ENCODE assay signal across 21 cellular contexts in genomic region chr11:61885784-61886580, GRCh38. TPM values are rescaled to one million over a fixed set of nuclear protein-coding genes. Genes with fewer than 3 reads are reported as not detected.
DNase-seq lines count a peak whose midpoint lies in the region; ATAC-seq, FAIRE-seq and TF ChIP-seq lines count a peak whose summit lies in the region.
"Had no signal": no experiment of that assay in that cellular context is flagged by ENCODE, and none has a peak within 500 bp of the region (broad histone marks: within the 10 kb centered on the region; RNA-seq: fewer than 3 reads in every experiment).

No MANE protein-coding gene starts in this region.

- TF ChIP-seq CTCF in HepG2 (CRISPR knock-in tag; IDR thresholded peaks at IDR 0.05), result no peak
- TF ChIP-seq CTCF in right lobe of liver (IDR thresholded peaks at IDR 0.05), result no peak
- TF ChIP-seq CTCF in K562 (IDR thresholded peaks at IDR 0.05 in 2 of 3, conservative IDR thresholded peaks at IDR 0.05 in 1 of 3; ENCODE audit: insufficient read depth in 2 of 3, low read depth in 1 of 3, low read length in 3 of 3), result no peak
- TF ChIP-seq CTCF in WERI-Rb-1 (IDR thresholded peaks at IDR 0.05; ENCODE audit: low read depth, low read length), result no peak

- no peak for TF ChIP-seq POLR2A in HepG2 (IDR thresholded peaks at IDR 0.05; ENCODE audit: insufficient read depth in 1 of 2, low read depth in 2 of 2, low read length in 2 of 2)
- TF ChIP-seq POLR2A in right lobe of liver (IDR thresholded peaks at IDR 0.05), result no peak
- TF ChIP-seq POLR2A in K562 (conservative IDR thresholded peaks at IDR 0.05), result no peak

- H3K4ac ChIP-seq in trophoblast cell (ENCODE audit: low read depth, low read length), result no peak overlapping the region

- H3K9me1 ChIP-seq in K562 (ENCODE audit: control insufficient read depth, insufficient read depth, low read length), result peaks cover 7% of the 10 kb centered on the region

- peak overlapping the region; percentile 41 for H4K91ac ChIP-seq in trophoblast cell (ENCODE audit: low read depth, low read length)

- H3K23ac ChIP-seq in trophoblast cell (ENCODE audit: low read length), result no peak overlapping the region

- no peak for TF ChIP-seq RAD21 in HepG2 (CRISPR knock-in tag; IDR thresholded peaks at IDR 0.05)
- no peak for TF ChIP-seq RAD21 in K562 (CRISPR knock-in tag; conservative IDR thresholded peaks at IDR 0.05 in 1 of 2, IDR thresholded peaks at IDR 0.05 in 1 of 2)

- CTCF ChIA-PET in HepG2 (lab: Yijun Ruan, JAX; ENCODE audit: low intra/inter-chr PET ratio, low total read pairs), result no interaction called here
- CTCF ChIA-PET in K562 (lab: Yijun Ruan, JAX; ENCODE audit: low intra/inter-chr PET ratio), result no interaction called here

- H3K79me2 ChIP-seq in HepG2 (ENCODE audit: insufficient read depth, low read length), result no peaks in the 10 kb centered on the region
- H3K79me2 ChIP-seq in K562 (ENCODE audit: control insufficient read depth, insufficient read depth, low read length), result peaks cover 57% of the 10 kb centered on the region
- H3K79me2 ChIP-seq in trophoblast cell (ENCODE audit: control insufficient read depth, insufficient read depth, low read length, poor library complexity), result peaks cover 3% of the 10 kb centered on the region

- H3K4me1 ChIP-seq in HepG2 (ENCODE audit: insufficient read depth, low read length) (peaks cover 13% of the 10 kb centered on the region), right lobe of liver (peaks cover 0 to 8% (median 2%) of the 10 kb centered on the region in 4 donors), K562 (replicated peaks in 1 of 2; ENCODE audit: control insufficient read depth in 2 of 2, insufficient read depth in 2 of 2, low read length in 2 of 2) (peaks cover 33 to 58% of the 10 kb centered on the region in 2 experiments), trophoblast cell (ENCODE audit: control insufficient read depth in 1 of 2, insufficient read depth in 2 of 2, low read length in 2 of 2) (peaks cover 10 to 18% of the 10 kb centered on the region in 2 experiments)

- no peak overlapping the region for H3K27ac ChIP-seq in HepG2 (ENCODE audit: extremely low read length, insufficient read depth, low read length)
- H3K27ac ChIP-seq in right lobe of liver, result no peak overlapping the region
- H3K27ac ChIP-seq in K562 (ENCODE audit: extremely low read depth, low read depth, low read length), result no peak overlapping the region
- H3K27ac ChIP-seq in trophoblast cell (ENCODE audit: low read depth, low read length), result no peak overlapping the region
- H3K27ac ChIP-seq in WERI-Rb-1, result no peak overlapping the region

- peak overlapping the region; percentile 12 for H3K14ac ChIP-seq in trophoblast cell (ENCODE audit: low read length)

- BruUV-seq in HepG2 (replicated peaks; lab: Mats Ljungman, UMichigan) (no TSS peak), K562 (replicated peaks; lab: Mats Ljungman, UMichigan) (no TSS peak)

- DNase-seq in HepG2 (ENCODE audit: low spot score), result no peak
- DNase-seq in right lobe of liver, result no peak
- no peak for DNase-seq in K562 (ENCODE audit: extremely low read depth in 1 of 4, low spot score in 3 of 4)
- peak; percentile 88 to 89 for DNase-seq in trophoblast cell
- no peak for DNase-seq in stimulated activated naive CD8-positive, alpha-beta T cell treated with anti-CD3 and anti-CD28 coated beads, Interleukin-15, Interleukin-2, amounts not matched to agents 100 U/mL and 50 U/mL, for 24 hours
- DNase-seq in WERI-Rb-1, result no peak
- no peak for DNase-seq in RCC 7860 (ENCODE audit: low spot score)
- no peak for DNase-seq in stimulated activated CD8-positive, alpha-beta memory T cell treated with anti-CD3 and anti-CD28 coated beads, Interleukin-4, amount 100 ng/mL, for 48 hours
- DNase-seq: CD4-positive, alpha-beta T cell; COR-L47; HFFc6; NCI-H1048; NCI-H1417 treated with DMSO at 0.1 percent for 48 hours; NCI-H748 treated with DMSO at 0.1 percent for 48 hours; SHP77 had no signal

- no peak overlapping the region for H3K9ac ChIP-seq in HepG2 (ENCODE audit: insufficient read depth, low read depth, low read length)
- H3K9ac ChIP-seq in K562 (ENCODE audit: insufficient read depth in 1 of 2, low read depth in 2 of 2, low read length in 2 of 2), result peak overlapping the region in 1 of 2 experiments; percentile 85; a peak in 2 of 4 replicates
- H3K9ac ChIP-seq in trophoblast cell (ENCODE audit: low read length), result no peak overlapping the region
- H3K9ac ChIP-seq: BLaER1 treated with 17β-estradiol and CSF1 and Interleukin-3, amounts not matched to agents 10 nM and 100 nM had no signal

- H2BK120ac ChIP-seq in trophoblast cell (ENCODE audit: insufficient read depth, low read length, poor library complexity), result no peak overlapping the region

- H4K8ac ChIP-seq in trophoblast cell (ENCODE audit: low read depth, low read length), result no peak overlapping the region

- H3K18ac ChIP-seq in trophoblast cell (ENCODE audit: low read length), result no peak overlapping the region

- no peak for TF ChIP-seq EP300 in HepG2 (IDR thresholded peaks at IDR 0.05; ENCODE audit: low read depth in 2 of 2, low read length in 2 of 2)
- no peak for TF ChIP-seq EP300 in HepG2 (CRISPR knock-in tag; IDR thresholded peaks at IDR 0.05; ENCODE audit: borderline replicate concordance)
- no peak for TF ChIP-seq EP300 in K562 (IDR thresholded peaks at IDR 0.05; ENCODE audit: low read length)

- no peak overlapping the region for H3K4me3 ChIP-seq in HepG2 (replicated peaks in 1 of 3; ENCODE audit: insufficient read depth in 1 of 3, low read depth in 2 of 3, low read length in 3 of 3)
- no peak overlapping the region for H3K4me3 ChIP-seq in right lobe of liver
- no peak overlapping the region for H3K4me3 ChIP-seq in K562
- H3K4me3 ChIP-seq in trophoblast cell (ENCODE audit: low read depth, low read length), result no peak overlapping the region
- no peak overlapping the region for H3K4me3 ChIP-seq in WERI-Rb-1 (ENCODE audit: low read depth, low read length)
- H3K4me3 ChIP-seq: BLaER1 treated with 17β-estradiol and CSF1 and Interleukin-3, amounts not matched to agents 10 nM and 100 nM; GM23338; HAP-1 had no signal

- POLR2A ChIA-PET in HepG2 (lab: Yijun Ruan, JAX) (no interaction called here), K562 (lab: Yijun Ruan, JAX) (interaction anchor here (1.6 kb wide), 1 partner anchor 88 kb away, joined by 4 read pairs; no protein-coding TSS in a partner anchor)

- H3K27me3 ChIP-seq in HepG2 (ENCODE audit: control insufficient read depth in 1 of 2, insufficient read depth in 2 of 2, low read length in 2 of 2) (no peaks in the 10 kb centered on the region), right lobe of liver (no peaks in the 10 kb centered on the region), K562 (ENCODE audit: control insufficient read depth in 2 of 2, insufficient read depth in 2 of 2, low read length in 2 of 2) (no peaks in the 10 kb centered on the region), trophoblast cell (ENCODE audit: insufficient read depth, low read length) (no peaks in the 10 kb centered on the region), WERI-Rb-1 (ENCODE audit: insufficient read depth, low read depth, severe bottlenecking) (no peaks in the 10 kb centered on the region)
- H3K27me3 ChIP-seq: BLaER1 treated with 17β-estradiol and CSF1 and Interleukin-3, amounts not matched to agents 10 nM and 100 nM had no signal

- H3K9me3 ChIP-seq in HepG2 (ENCODE audit: low read length) (no peaks in the 10 kb centered on the region), right lobe of liver (no peaks in the 10 kb centered on the region), K562 (replicated peaks; ENCODE audit: control insufficient read depth, insufficient read depth, low read depth, low read length) (no peaks in the 10 kb centered on the region), trophoblast cell (ENCODE audit: insufficient read depth, low read depth, low read length) (peaks cover 4% of the 10 kb centered on the region), WERI-Rb-1 (ENCODE audit: severe bottlenecking) (no peaks in the 10 kb centered on the region)
- H3K9me3 ChIP-seq: HAP-1 had no signal

- ATAC-seq in HepG2, result no peak
- no peak for ATAC-seq in right lobe of liver
- ATAC-seq in K562, result no peak
- ATAC-seq in stimulated activated naive CD8-positive, alpha-beta T cell treated with anti-CD3 and anti-CD28 coated beads, Interleukin-15, Interleukin-2, amounts not matched to agents 100 U/mL and 50 U/mL, for 24 hours, result no peak

- no peaks in the 10 kb centered on the region for H3K36me3 ChIP-seq in HepG2 (replicated peaks in 1 of 2; ENCODE audit: control insufficient read depth in 1 of 2, insufficient read depth in 2 of 2, low read length in 2 of 2)
- no peaks in the 10 kb centered on the region for H3K36me3 ChIP-seq in right lobe of liver
- peaks cover 7% of the 10 kb centered on the region; the same call in 2 of the 3 replicates for H3K36me3 ChIP-seq in K562 (ENCODE audit: control insufficient read depth, insufficient read depth, low read length)
- H3K36me3 ChIP-seq in trophoblast cell (ENCODE audit: control insufficient read depth in 1 of 2, insufficient read depth in 2 of 2, low read length in 2 of 2), result no peaks in the 10 kb centered on the region
- no peaks in the 10 kb centered on the region for H3K36me3 ChIP-seq in WERI-Rb-1
- H3K36me3 ChIP-seq: HAP-1 had no signal

- peak overlapping the region; percentile 27 for H2BK12ac ChIP-seq in trophoblast cell (ENCODE audit: low read length)

- no peaks in the 10 kb centered on the region for H4K20me1 ChIP-seq in HepG2 (ENCODE audit: insufficient read depth, low read length)
- H4K20me1 ChIP-seq in K562 (replicated peaks; ENCODE audit: control insufficient read depth, insufficient read depth, low read length), result 0 out of 2 replicates have a peak, but pooled peaks cover 7% of the 10 kb centered on the region

- no peak overlapping the region for H4K12ac ChIP-seq in trophoblast cell (ENCODE audit: low read depth, low read length)

- in situ Hi-C loops in HepG2 (cut with HindIII; ENCODE audit: extremely low pct_ligation_motif_present, low pct_unique_long_range_greater_than_20kb), result no loop called here
- in situ Hi-C loops in K562 (cut with MboI), result no loop called here

- H3K4me2 ChIP-seq in HepG2 (ENCODE audit: low read depth, low read length) (no peak overlapping the region), K562 (ENCODE audit: insufficient read depth, low read length) (no peak overlapping the region), trophoblast cell (ENCODE audit: low read length) (no peak overlapping the region)
- H3K4me2 ChIP-seq: GM23338 had no signal

- intact Hi-C loops in HepG2 (cut with micrococcal nuclease; ENCODE audit: unreplicated experiment), result no loop called here
- intact Hi-C loops in right lobe of liver (cut with DNase I), result loop anchor here in 1 of 2 donors (10.0 kb wide), 1 partner anchor 81 kb away; no protein-coding TSS in a partner anchor
- intact Hi-C loops in K562 (cut with micrococcal nuclease), result no loop called here

- H2AK5ac ChIP-seq in trophoblast cell (ENCODE audit: low read length), result no peak overlapping the region

- H3K79me1 ChIP-seq in trophoblast cell (ENCODE audit: low read length), result peaks cover 7% of the 10 kb centered on the region

- WGBS in HepG2 (ENCODE audit: low lambda C conversion rate), result 100% methylated on average over 6 of the region's 13 CpGs
- WGBS in right lobe of liver (ENCODE audit: insufficient coverage, low coverage, low lambda C conversion rate, missing lambda C conversion rate), result no CpG with 5 or more reads among the region's 13 CpGs
- 91% methylated on average over 13 of the region's 13 CpGs for WGBS in K562 (ENCODE audit: insufficient coverage, low coverage, missing lambda C conversion rate)
- WGBS in trophoblast cell (ENCODE audit: extremely low coverage, insufficient coverage, insufficient read length), result no CpG with 5 or more reads among the region's 13 CpGs

- FAIRE-seq in HepG2 (lab: Jason Lieb, UNC), result no peak
- FAIRE-seq in K562 (lab: Jason Lieb, UNC), result no peak
- no peak for FAIRE-seq in RCC 7860 (lab: Jason Lieb, UNC)
- FAIRE-seq: A204.1, G401.6 had no signal

- no peak overlapping the region for H2BK5ac ChIP-seq in trophoblast cell (ENCODE audit: low read depth, low read length, poor library complexity)

- H2AFZ ChIP-seq in HepG2 (ENCODE audit: low read length) (no peak overlapping the region), K562 (ENCODE audit: low read depth, low read length) (no peak overlapping the region), trophoblast cell (ENCODE audit: insufficient read depth, low read length, poor library complexity) (no peak overlapping the region)
- H2AFZ ChIP-seq: GM23338 had no signal

RNA-seq across cellular contexts. Expression of gene FADS3, which starts 5.4 kb away (rescaled TPM):
- total RNA-seq in HepG2 (2016; rRNA removed; fragmentation: Illumina TruSeq; extraction: Trizol) (4.5 and 13.4 TPM in 2 replicates), right lobe of liver (10 to 100 TPM; 13.0 to 69.8 (median 22.7) TPM), K562 (2014; rRNA removed) (92.7 and 125 TPM in 2 replicates), K562 (2014; rRNA removed; fragmentation: Illumina TruSeq; extraction: Trizol) (18.6 and 32.4 TPM in 2 replicates), K562 (2015; rRNA removed; fragmentation: Illumina TruSeq; extraction: Trizol) (55.1 and 55.3 TPM in 2 replicates), K562 (2021) (105 and 106 TPM in 2 replicates)
- total RNA-seq in HepG2 (2016; cell fraction: cytosol; rRNA removed; fragmentation: Illumina TruSeq; extraction: Trizol; ENCODE audit: low read depth), result 8.3 and 10.6 TPM in 2 replicates
- total RNA-seq in HepG2 (2016; cell fraction: insoluble cytoplasmic fraction; rRNA removed; fragmentation: Illumina TruSeq; extraction: Trizol), result 3.4 and 13.2 TPM in 2 replicates
- total RNA-seq in HepG2 (2016; cell fraction: membrane; rRNA removed; fragmentation: Illumina TruSeq; extraction: Trizol), result 7.7 and 10.7 TPM in 2 replicates
- total RNA-seq in HepG2 (2016; cell fraction: nucleus; rRNA removed; fragmentation: Illumina TruSeq; extraction: Trizol), result 12.9 and 21.0 TPM in 2 replicates
- polyA plus RNA-seq in HepG2 (2011; rRNA removed) (23.2 and 36.6 TPM in 2 replicates), K562 (2011; rRNA removed) (148 and 226 TPM in 2 replicates), K562 (2014; fragmentation: Illumina TruSeq; extraction: Trizol) (92.0 and 101 TPM in 2 replicates), K562 (2014; fragmentation: Nextera tagmentation; extraction: Ambion mirVana) (1 to 10 TPM in 1 of 2 experiments, under 1 TPM in 1; 0.97 to 3.3 TPM), K562 (2014; rRNA removed) (133 and 139 TPM in 2 replicates)
- 13.7 and 17.5 TPM in 2 replicates for polyA plus RNA-seq in HepG2 (2011; cell fraction: cytosol; rRNA removed)
- polyA plus RNA-seq in HepG2 (2011; cell fraction: nucleus; rRNA removed), result 236 and 242 TPM in 2 replicates
- polyA plus RNA-seq in HepG2 (2012), result 5.1 and 11.5 TPM in 2 replicates
- polyA plus RNA-seq in HepG2 (2016; cell fraction: cytosol; fragmentation: Illumina TruSeq; extraction: Trizol; ENCODE audit: low read depth), result 8.0 and 9.6 TPM in 2 replicates
- polyA plus RNA-seq in HepG2 (2016; cell fraction: insoluble cytoplasmic fraction; fragmentation: Illumina TruSeq; extraction: Trizol; ENCODE audit: low read depth), result 4.7 and 5.0 TPM in 2 replicates
- 7.9 and 9.0 TPM in 2 replicates for polyA plus RNA-seq in HepG2 (2016; cell fraction: membrane; fragmentation: Illumina TruSeq; extraction: Trizol; ENCODE audit: low read depth)
- 36.8 and 37.1 TPM in 2 replicates for polyA plus RNA-seq in HepG2 (2016; cell fraction: nucleus; fragmentation: Illumina TruSeq; extraction: Trizol; ENCODE audit: insufficient read depth, low read depth)
- polyA minus RNA-seq in HepG2 (2011; rRNA and poly(A)+ RNA removed; ENCODE audit: low replicate concordance), result 30.7 and 67.4 TPM in 2 replicates
- 10.5 and 13.0 TPM in 2 replicates for polyA minus RNA-seq in HepG2 (2011; cell fraction: cytosol; rRNA and poly(A)+ RNA removed)
- polyA minus RNA-seq in HepG2 (2011; cell fraction: nucleus; rRNA and poly(A)+ RNA removed), result 10.9 and 15.8 TPM in 2 replicates
- 196 and 689 TPM in 2 replicates for total RNA-seq in K562 (2011; cell fraction: chromatin; rRNA removed; ENCODE audit: low replicate concordance)
- 626 and 786 TPM in 2 replicates for total RNA-seq in K562 (2011; cell fraction: nucleolus; rRNA removed)
- 287 and 362 TPM in 2 replicates for total RNA-seq in K562 (2011; cell fraction: nucleoplasm; rRNA removed)
- polyA plus RNA-seq in K562 (2011; cell fraction: cytosol; rRNA removed), result 155 and 315 TPM in 2 replicates
- 2,057 and 2,412 TPM in 2 replicates for polyA plus RNA-seq in K562 (2011; cell fraction: nucleus; rRNA removed)
- 65.8 and 82.0 TPM in 2 replicates for polyA plus RNA-seq in K562 (2012)
- 33.8 and 64.4 TPM in 2 replicates for polyA minus RNA-seq in K562 (2011; rRNA and poly(A)+ RNA removed)
- polyA minus RNA-seq in K562 (2011; cell fraction: cytosol; rRNA and poly(A)+ RNA removed), result 109 and 120 TPM in 2 replicates
- polyA minus RNA-seq in K562 (2011; cell fraction: nucleus; rRNA and poly(A)+ RNA removed), result 200 TPM in 2 replicates
- polyA plus RNA-seq in trophoblast cell (2013), result 290 and 330 TPM in 2 replicates

RNA-seq across cellular contexts. Expression of gene RAB3IL1, which starts 31.4 kb away (rescaled TPM):
- total RNA-seq in HepG2 (2016; rRNA removed; fragmentation: Illumina TruSeq; extraction: Trizol) (1.2 and 1.3 TPM in 2 replicates), right lobe of liver (1 to 10 TPM; 3.2 to 9.1 (median 4.2) TPM), K562 (2014; rRNA removed) (17.6 and 19.8 TPM in 2 replicates), K562 (2014; rRNA removed; fragmentation: Illumina TruSeq; extraction: Trizol) (2.0 and 3.7 TPM in 2 replicates), K562 (2015; rRNA removed; fragmentation: Illumina TruSeq; extraction: Trizol) (8.9 and 10.3 TPM in 2 replicates), K562 (2021) (42.6 and 46.2 TPM in 2 replicates)
- 0.61 and 2.5 TPM in 2 replicates for total RNA-seq in HepG2 (2016; cell fraction: cytosol; rRNA removed; fragmentation: Illumina TruSeq; extraction: Trizol; ENCODE audit: low read depth)
- 1.2 and 1.4 TPM in 2 replicates for total RNA-seq in HepG2 (2016; cell fraction: insoluble cytoplasmic fraction; rRNA removed; fragmentation: Illumina TruSeq; extraction: Trizol)
- 1.2 and 1.4 TPM in 2 replicates for total RNA-seq in HepG2 (2016; cell fraction: membrane; rRNA removed; fragmentation: Illumina TruSeq; extraction: Trizol)
- total RNA-seq in HepG2 (2016; cell fraction: nucleus; rRNA removed; fragmentation: Illumina TruSeq; extraction: Trizol), result 0.72 and 0.84 TPM in 2 replicates
- polyA plus RNA-seq in HepG2 (2011; rRNA removed) (2.0 and 2.2 TPM in 2 replicates), K562 (2011; rRNA removed) (15.5 and 17.7 TPM in 2 replicates), K562 (2014; fragmentation: Illumina TruSeq; extraction: Trizol) (25.1 and 31.8 TPM in 2 replicates), K562 (2014; fragmentation: Nextera tagmentation; extraction: Ambion mirVana) (under 1 TPM; 0.15 to 0.25 TPM), K562 (2014; rRNA removed) (28.2 and 29.7 TPM in 2 replicates)
- 1.3 and 3.0 TPM in 2 replicates for polyA plus RNA-seq in HepG2 (2011; cell fraction: cytosol; rRNA removed)
- polyA plus RNA-seq in HepG2 (2011; cell fraction: nucleus; rRNA removed), result 2.5 and 3.7 TPM in 2 replicates
- 1.4 and 2.3 TPM in 2 replicates for polyA plus RNA-seq in HepG2 (2012)
- 1.5 and 1.7 TPM in 2 replicates for polyA plus RNA-seq in HepG2 (2016; cell fraction: cytosol; fragmentation: Illumina TruSeq; extraction: Trizol; ENCODE audit: low read depth)
- polyA plus RNA-seq in HepG2 (2016; cell fraction: insoluble cytoplasmic fraction; fragmentation: Illumina TruSeq; extraction: Trizol; ENCODE audit: low read depth), result 1.9 and 2.5 TPM in 2 replicates
- polyA plus RNA-seq in HepG2 (2016; cell fraction: membrane; fragmentation: Illumina TruSeq; extraction: Trizol; ENCODE audit: low read depth), result 1.9 and 2.3 TPM in 2 replicates
- 2.9 and 6.6 TPM in 2 replicates for polyA plus RNA-seq in HepG2 (2016; cell fraction: nucleus; fragmentation: Illumina TruSeq; extraction: Trizol; ENCODE audit: insufficient read depth, low read depth)
- polyA minus RNA-seq in HepG2 (2011; rRNA and poly(A)+ RNA removed; ENCODE audit: low replicate concordance), result 2.6 and 7.7 TPM in 2 replicates
- 2.8 and 11.9 TPM in 2 replicates for polyA minus RNA-seq in HepG2 (2011; cell fraction: cytosol; rRNA and poly(A)+ RNA removed)
- 1.1 and 1.3 TPM in 2 replicates for polyA minus RNA-seq in HepG2 (2011; cell fraction: nucleus; rRNA and poly(A)+ RNA removed)
- 21.2 and 46.4 TPM in 2 replicates for total RNA-seq in K562 (2011; cell fraction: chromatin; rRNA removed; ENCODE audit: low replicate concordance)
- total RNA-seq in K562 (2011; cell fraction: nucleolus; rRNA removed), result 27.3 and 33.0 TPM in 2 replicates
- 19.3 and 24.0 TPM in 2 replicates for total RNA-seq in K562 (2011; cell fraction: nucleoplasm; rRNA removed)
- 18.3 and 41.7 TPM in 2 replicates for polyA plus RNA-seq in K562 (2011; cell fraction: cytosol; rRNA removed)
- polyA plus RNA-seq in K562 (2011; cell fraction: nucleus; rRNA removed), result 25.8 and 42.6 TPM in 2 replicates
- 15.9 and 29.1 TPM in 2 replicates for polyA plus RNA-seq in K562 (2012)
- 6.1 and 11.2 TPM in 2 replicates for polyA minus RNA-seq in K562 (2011; rRNA and poly(A)+ RNA removed)
- 22.8 and 26.0 TPM in 2 replicates for polyA minus RNA-seq in K562 (2011; cell fraction: cytosol; rRNA and poly(A)+ RNA removed)
- polyA minus RNA-seq in K562 (2011; cell fraction: nucleus; rRNA and poly(A)+ RNA removed), result 13.3 and 13.9 TPM in 2 replicates
- polyA plus RNA-seq in trophoblast cell (2013), result 22.0 and 24.2 TPM in 2 replicates
- total RNA-seq: CD4-positive, alpha-beta T cell had no signal
- polyA plus RNA-seq: IgD-negative memory B cell had no signal

RNA-seq across cellular contexts. Expression of gene FADS2, which starts 57.9 kb away (rescaled TPM):
- total RNA-seq in HepG2 (2016; rRNA removed; fragmentation: Illumina TruSeq; extraction: Trizol) (54.7 and 124 TPM in 2 replicates), right lobe of liver (100 to 1,000 TPM in 4 of 6 experiments, 1 to 10 TPM in 2; 4.2 to 166 (median 110) TPM), K562 (2014; rRNA removed) (13.2 and 17.7 TPM in 2 replicates), K562 (2014; rRNA removed; fragmentation: Illumina TruSeq; extraction: Trizol) (14.5 and 16.2 TPM in 2 replicates), K562 (2015; rRNA removed; fragmentation: Illumina TruSeq; extraction: Trizol) (11.5 and 12.0 TPM in 2 replicates), K562 (2021) (28.6 and 30.4 TPM in 2 replicates)
- total RNA-seq in HepG2 (2016; cell fraction: cytosol; rRNA removed; fragmentation: Illumina TruSeq; extraction: Trizol; ENCODE audit: low read depth), result 17.6 and 17.8 TPM in 2 replicates
- 51.3 and 120 TPM in 2 replicates for total RNA-seq in HepG2 (2016; cell fraction: insoluble cytoplasmic fraction; rRNA removed; fragmentation: Illumina TruSeq; extraction: Trizol)
- 42.1 and 45.1 TPM in 2 replicates for total RNA-seq in HepG2 (2016; cell fraction: membrane; rRNA removed; fragmentation: Illumina TruSeq; extraction: Trizol)
- 103 and 115 TPM in 2 replicates for total RNA-seq in HepG2 (2016; cell fraction: nucleus; rRNA removed; fragmentation: Illumina TruSeq; extraction: Trizol)
- polyA plus RNA-seq in HepG2 (2011; rRNA removed) (90.1 and 125 TPM in 2 replicates), K562 (2011; rRNA removed) (42.8 and 57.1 TPM in 2 replicates), K562 (2014; fragmentation: Illumina TruSeq; extraction: Trizol) (33.9 and 39.7 TPM in 2 replicates), K562 (2014; fragmentation: Nextera tagmentation; extraction: Ambion mirVana) (1 to 10 TPM; 2.9 to 5.3 TPM), K562 (2014; rRNA removed) (23.9 and 27.2 TPM in 2 replicates)
- 66.9 and 93.5 TPM in 2 replicates for polyA plus RNA-seq in HepG2 (2011; cell fraction: cytosol; rRNA removed)
- polyA plus RNA-seq in HepG2 (2011; cell fraction: nucleus; rRNA removed), result 77.8 and 97.6 TPM in 2 replicates
- polyA plus RNA-seq in HepG2 (2012), result 111 and 112 TPM in 2 replicates
- polyA plus RNA-seq in HepG2 (2016; cell fraction: cytosol; fragmentation: Illumina TruSeq; extraction: Trizol; ENCODE audit: low read depth), result 16.3 and 18.5 TPM in 2 replicates
- polyA plus RNA-seq in HepG2 (2016; cell fraction: insoluble cytoplasmic fraction; fragmentation: Illumina TruSeq; extraction: Trizol; ENCODE audit: low read depth), result 43.7 and 53.6 TPM in 2 replicates
- polyA plus RNA-seq in HepG2 (2016; cell fraction: membrane; fragmentation: Illumina TruSeq; extraction: Trizol; ENCODE audit: low read depth), result 27.1 and 32.3 TPM in 2 replicates
- 153 and 164 TPM in 2 replicates for polyA plus RNA-seq in HepG2 (2016; cell fraction: nucleus; fragmentation: Illumina TruSeq; extraction: Trizol; ENCODE audit: insufficient read depth, low read depth)
- polyA minus RNA-seq in HepG2 (2011; rRNA and poly(A)+ RNA removed; ENCODE audit: low replicate concordance), result 240 and 324 TPM in 2 replicates
- polyA minus RNA-seq in HepG2 (2011; cell fraction: cytosol; rRNA and poly(A)+ RNA removed), result 65.5 and 71.3 TPM in 2 replicates
- 23.2 and 36.6 TPM in 2 replicates for polyA minus RNA-seq in HepG2 (2011; cell fraction: nucleus; rRNA and poly(A)+ RNA removed)
- total RNA-seq in K562 (2011; cell fraction: chromatin; rRNA removed; ENCODE audit: low replicate concordance), result 49.3 and 107 TPM in 2 replicates
- total RNA-seq in K562 (2011; cell fraction: nucleolus; rRNA removed), result 68.6 and 70.4 TPM in 2 replicates
- total RNA-seq in K562 (2011; cell fraction: nucleoplasm; rRNA removed), result 66.5 and 86.0 TPM in 2 replicates
- polyA plus RNA-seq in K562 (2011; cell fraction: cytosol; rRNA removed), result 45.6 and 51.9 TPM in 2 replicates
- 34.1 and 48.4 TPM in 2 replicates for polyA plus RNA-seq in K562 (2011; cell fraction: nucleus; rRNA removed)
- polyA plus RNA-seq in K562 (2012), result 27.8 and 43.6 TPM in 2 replicates
- polyA minus RNA-seq in K562 (2011; rRNA and poly(A)+ RNA removed), result 38.9 and 48.8 TPM in 2 replicates
- polyA minus RNA-seq in K562 (2011; cell fraction: cytosol; rRNA and poly(A)+ RNA removed), result 21.3 and 32.6 TPM in 2 replicates
- polyA minus RNA-seq in K562 (2011; cell fraction: nucleus; rRNA and poly(A)+ RNA removed), result 10.5 and 15.2 TPM in 2 replicates
- polyA plus RNA-seq in trophoblast cell (2013), result 538 and 565 TPM in 2 replicates

Comparison
In these comparisons a context has a peak if more than half of its experiments do, and no peak if none do; other contexts are left out.
1. DNase-seq: peak in trophoblast cell (2 of 2); none in HepG2 (single experiment), right lobe of liver (0 of 3), K562 (0 of 4), stimulated activated naive CD8-positive, alpha-beta T cell treated with anti-CD3 and anti-CD28 coated beads, Interleukin-15, Interleukin-2, amounts not matched to agents 100 U/mL and 50 U/mL, for 24 hours (single experiment), WERI-Rb-1 (single experiment), RCC 7860 (single experiment) and stimulated activated CD8-positive, alpha-beta memory T cell treated with anti-CD3 and anti-CD28 coated beads, Interleukin-4, amount 100 ng/mL, for 48 hours (single experiment).
2. Of the 241 proteins assayed by ChIP-seq in both HepG2 and K562: peak only in HepG2: none; only in K562: ADNP, KDM1A and ZBTB7A; in both: none; in neither: 238.